ENCODE assay signal across 1 cellular context in genomic region chr17:43615330-43615729, GRCh38.
TF ChIP-seq lines count a peak whose summit lies in the region.

No MANE protein-coding gene starts in this region.

TF ChIP-seq in K562, 482 proteins besides CTCF, POLR2A, EP300 and RAD21:
- no peak for TF ChIP-seq ZNF280B (CRISPR knock-in tag; IDR thresholded peaks at IDR 0.05)
- TF ChIP-seq, protein P1, sequence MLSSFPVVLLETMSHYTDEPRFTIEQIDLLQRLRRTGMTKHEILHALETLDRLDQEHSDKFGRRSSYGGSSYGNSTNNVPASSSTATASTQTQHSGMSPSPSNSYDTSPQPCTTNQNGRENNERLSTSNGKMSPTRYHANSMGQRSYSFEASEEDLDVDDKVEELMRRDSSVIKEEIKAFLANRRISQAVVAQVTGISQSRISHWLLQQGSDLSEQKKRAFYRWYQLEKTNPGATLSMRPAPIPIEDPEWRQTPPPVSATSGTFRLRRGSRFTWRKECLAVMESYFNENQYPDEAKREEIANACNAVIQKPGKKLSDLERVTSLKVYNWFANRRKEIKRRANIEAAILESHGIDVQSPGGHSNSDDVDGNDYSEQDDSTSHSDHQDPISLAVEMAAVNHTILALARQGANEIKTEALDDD (IDR thresholded peaks at IDR 0.05): peak; percentile 46; the same call in 1 of the 2 replicates
